20 cellular contexts compared by ENCODE assay signal in genomic region chr17:11097121-11097520, GRCh38.
DNase-seq lines count a peak whose midpoint lies in the region; ATAC-seq and TF ChIP-seq lines count a peak whose summit lies in the region.
"Had no signal": no experiment of that assay in that cellular context is flagged by ENCODE, and none has a peak within 500 bp of the region (broad histone marks: within the 10 kb centered on the region; RNA-seq: fewer than 3 reads in every experiment).

No MANE protein-coding gene starts in this region.

- no peak overlapping the region for H3K23ac ChIP-seq in mesendoderm (ENCODE audit: low read length)

- H3K36me3 ChIP-seq in GM23338 (ENCODE audit: insufficient read depth) (peaks cover 6% of the 10 kb centered on the region), mesendoderm (ENCODE audit: control insufficient read depth, insufficient read depth, low read length) (no peaks in the 10 kb centered on the region), body of pancreas (replicated peaks in 1 of 2; ENCODE audit: insufficient read depth in 1 of 2, low read depth in 2 of 2) (no peaks in the 10 kb centered on the region)
- H3K36me3 ChIP-seq: BLaER1 treated with 17β-estradiol and CSF1 and Interleukin-3, amounts not matched to agents 10 nM and 100 nM had no signal

- no peak overlapping the region for H3K4me2 ChIP-seq in GM23338
- H3K4me2 ChIP-seq in mesendoderm (ENCODE audit: low read length) = no peak overlapping the region
- H3K4me2 ChIP-seq: A549; BLaER1 treated with 17β-estradiol and CSF1 and Interleukin-3, amounts not matched to agents 10 nM and 100 nM had no signal

- H3K4me3 ChIP-seq in GM23338 (no peak overlapping the region), mesendoderm (ENCODE audit: low read length) (no peak overlapping the region), body of pancreas (no peak overlapping the region)
- H3K4me3 ChIP-seq: A549; BLaER1 treated with 17β-estradiol and CSF1 and Interleukin-3, amounts not matched to agents 10 nM and 100 nM had no signal

- no peaks in the 10 kb centered on the region for H3F3A ChIP-seq in GM23338 (replicated peaks; ENCODE audit: low read depth)

- H3K27me3 ChIP-seq in GM23338 (ENCODE audit: insufficient read depth) (no peaks in the 10 kb centered on the region), mesendoderm (ENCODE audit: insufficient read depth, low read length, poor library complexity) (no peaks in the 10 kb centered on the region), body of pancreas (no peaks in the 10 kb centered on the region)
- H3K27me3 ChIP-seq: BLaER1 treated with 17β-estradiol and CSF1 and Interleukin-3, amounts not matched to agents 10 nM and 100 nM had no signal

- TF ChIP-seq POLR2A in body of pancreas (IDR thresholded peaks at IDR 0.05) = no peak

- no peak overlapping the region for H2AFZ ChIP-seq in GM23338

- no peak overlapping the region for H2BK15ac ChIP-seq in mesendoderm (replicated peaks; ENCODE audit: low read depth)

- H3K9me3 ChIP-seq in body of pancreas = no peaks in the 10 kb centered on the region
- H3K9me3 ChIP-seq: A549; BLaER1 treated with 17β-estradiol and CSF1 and Interleukin-3, amounts not matched to agents 10 nM and 100 nM; Caco-2 had no signal

- H2AK5ac ChIP-seq in mesendoderm (ENCODE audit: low read length) = no peak overlapping the region

- peaks cover 17% of the 10 kb centered on the region for H3K36me3 Mint-ChIP-seq in GM23338 (ENCODE audit: low read depth)
- H3K36me3 Mint-ChIP-seq: CD8-positive, alpha-beta T cell had no signal

- H4K20me1 ChIP-seq in GM23338 (replicated peaks; ENCODE audit: insufficient read depth) = no peaks in the 10 kb centered on the region
- H4K20me1 ChIP-seq: BLaER1 treated with 17β-estradiol and CSF1 and Interleukin-3, amounts not matched to agents 10 nM and 100 nM had no signal

- no CpG with 5 or more reads among the region's 3 CpGs for WGBS in mesendoderm (ENCODE audit: extremely low coverage, insufficient coverage, low lambda C conversion rate)
- 64 to 69% methylated on average over 3 of the region's 3 CpGs for WGBS in body of pancreas, 2 donors

- H3K56ac ChIP-seq in mesendoderm (ENCODE audit: low read length) = no peak overlapping the region

- no peak overlapping the region for H3K18ac ChIP-seq in mesendoderm (ENCODE audit: low read length)

- TF ChIP-seq CTCF in GM23338 (conservative IDR thresholded peaks at IDR 0.05; ENCODE audit: low read depth in 2 of 2) (no peak), body of pancreas (IDR thresholded peaks at IDR 0.05) (no peak)

- H3K27me3 Mint-ChIP-seq in GM23338 (ENCODE audit: insufficient read depth, low read depth, poor library complexity) = peaks cover 14% of the 10 kb centered on the region
- H3K27me3 Mint-ChIP-seq: B cell; CD4-positive, alpha-beta T cell had no signal

- no peak overlapping the region for H2BK5ac ChIP-seq in mesendoderm (ENCODE audit: low read length)

- peaks cover 5% of the 10 kb centered on the region for H3K9me3 Mint-ChIP-seq in GM23338

- no peak overlapping the region for H3K9ac ChIP-seq in mesendoderm (ENCODE audit: low read length)
- H3K9ac ChIP-seq: BLaER1 treated with 17β-estradiol and CSF1 and Interleukin-3, amounts not matched to agents 10 nM and 100 nM had no signal

- no peaks in the 10 kb centered on the region for H3K4me1 Mint-ChIP-seq in GM23338
- H3K4me1 Mint-ChIP-seq: B cell had no signal

- ATAC-seq in GM23338 (no peak), Right ventricle myocardium superior (ENCODE audit: poor library complexity) (no peak), body of pancreas (no peak)
- ATAC-seq: A549; CD8-positive, alpha-beta T cell had no signal

- no peak overlapping the region for H3K4ac ChIP-seq in mesendoderm (ENCODE audit: low read depth, low read length)

- no peak overlapping the region for H3K4me3 Mint-ChIP-seq in GM23338
- H3K4me3 Mint-ChIP-seq: B cell; CD4-positive, alpha-beta T cell; CD8-positive, alpha-beta T cell had no signal

- H4K8ac ChIP-seq in mesendoderm (ENCODE audit: low read depth, low read length) = no peak overlapping the region

- H3K27ac ChIP-seq in GM23338 (ENCODE audit: low read depth) (no peak overlapping the region), mesendoderm (ENCODE audit: low read depth, low read length) (no peak overlapping the region), body of pancreas (no peak overlapping the region)
- H3K27ac ChIP-seq: 22Rv1; A549; BLaER1 treated with 17β-estradiol and CSF1 and Interleukin-3, amounts not matched to agents 10 nM and 100 nM; C4-2B had no signal

- peak; percentile 22 for DNase-seq in DMS 273 (lab: John Stamatoyannopoulos, UW; ENCODE audit: unreplicated experiment)
- peak; percentile 0 for DNase-seq in GM23338 (ENCODE audit: low spot score)
- peak; percentile 96 for DNase-seq in NCI-H82 treated with DMSO at 0.1 percent for 48 hours (lab: John Stamatoyannopoulos, UW; ENCODE audit: unreplicated experiment)
- DNase-seq in mesendoderm = peak; percentile 27
- DNase-seq in Right ventricle myocardium superior = no peak
- no peak for DNase-seq in GM19240 (ENCODE audit: insufficient read length, low spot score)
- DNase-seq in SKM-1 (lab: John Stamatoyannopoulos, UW; ENCODE audit: unreplicated experiment) = no peak
- no peak for DNase-seq in body of pancreas
- DNase-seq: AML-193; Caco-2; Calu3; CD4-positive, alpha-beta T cell; CD8-positive, alpha-beta T cell; DMS79 treated with DMSO at 0.1 percent for 48 hours; GF-D8 had no signal

- intact Hi-C loops in Right ventricle myocardium superior (cut with DNase I) = no loop called here
- intact Hi-C loops in body of pancreas (cut with DNase I) = no loop called here

- no peak overlapping the region for H2BK120ac ChIP-seq in mesendoderm (ENCODE audit: low read depth, low read length)

- no peaks in the 10 kb centered on the region for H3K79me2 ChIP-seq in GM23338 (replicated peaks; ENCODE audit: insufficient read depth)
- H3K79me2 ChIP-seq in mesendoderm (ENCODE audit: control insufficient read depth, insufficient read depth, low read length) = no peaks in the 10 kb centered on the region

- no peaks in the 10 kb centered on the region for H3K79me1 ChIP-seq in mesendoderm (ENCODE audit: low read length)

- H4K5ac ChIP-seq in mesendoderm (ENCODE audit: low read length) = no peak overlapping the region

- no peak overlapping the region for H3K27ac Mint-ChIP-seq in GM23338
- H3K27ac Mint-ChIP-seq: B cell; CD4-positive, alpha-beta T cell; CD8-positive, alpha-beta T cell had no signal

- no peaks in the 10 kb centered on the region for H3K9me2 ChIP-seq in GM23338 (ENCODE audit: insufficient read depth)

- no peaks in the 10 kb centered on the region for H3K4me1 ChIP-seq in GM23338 (ENCODE audit: insufficient read depth)
- peaks cover 4% of the 10 kb centered on the region for H3K4me1 ChIP-seq in mesendoderm (ENCODE audit: control insufficient read depth, low read depth, low read length)
- no peaks in the 10 kb centered on the region for H3K4me1 ChIP-seq in body of pancreas
- H3K4me1 ChIP-seq: A549; BLaER1 treated with 17β-estradiol and CSF1 and Interleukin-3, amounts not matched to agents 10 nM and 100 nM; Caco-2 had no signal

TF ChIP-seq in GM23338, 12 proteins besides CTCF, POLR2A, EP300 and RAD21 (continues in another document):
- TF ChIP-seq EZH2phosphoT487 (IDR thresholded peaks at IDR 0.05; ENCODE audit: unreplicated experiment) = no peak
- TF ChIP-seq EZH2 (IDR thresholded peaks at IDR 0.05; ENCODE audit: low read depth, unreplicated experiment) = no peak
- TF ChIP-seq ZNF331 (CRISPR knock-in tag; IDR thresholded peaks at IDR 0.05; ENCODE audit: low read depth) = no peak
- TF ChIP-seq REST (IDR thresholded peaks at IDR 0.05; ENCODE audit: unreplicated experiment) = no peak
- TF ChIP-seq STAT1 (IDR thresholded peaks at IDR 0.05; ENCODE audit: unreplicated experiment) = no peak
- TF ChIP-seq POLR2AphosphoS5 (IDR thresholded peaks at IDR 0.05; ENCODE audit: low read depth) = no peak
- TF ChIP-seq ETS1 (IDR thresholded peaks at IDR 0.05) = no peak
- no peak for TF ChIP-seq NANOG (IDR thresholded peaks at IDR 0.05; ENCODE audit: borderline replicate concordance)

Comparison
In these comparisons a context has a peak if more than half of its experiments do, and no peak if none do; other contexts are left out.
1. DNase-seq: peak in DMS 273 (single experiment), GM23338 (single experiment), NCI-H82 treated with DMSO at 0.1 percent for 48 hours (single experiment) and mesendoderm (single experiment); none in Right ventricle myocardium superior (single experiment), GM19240 (single experiment), SKM-1 (single experiment) and body of pancreas (0 of 4).